ENCODE assay signal across 2 cellular contexts in the genomic region with DNA sequence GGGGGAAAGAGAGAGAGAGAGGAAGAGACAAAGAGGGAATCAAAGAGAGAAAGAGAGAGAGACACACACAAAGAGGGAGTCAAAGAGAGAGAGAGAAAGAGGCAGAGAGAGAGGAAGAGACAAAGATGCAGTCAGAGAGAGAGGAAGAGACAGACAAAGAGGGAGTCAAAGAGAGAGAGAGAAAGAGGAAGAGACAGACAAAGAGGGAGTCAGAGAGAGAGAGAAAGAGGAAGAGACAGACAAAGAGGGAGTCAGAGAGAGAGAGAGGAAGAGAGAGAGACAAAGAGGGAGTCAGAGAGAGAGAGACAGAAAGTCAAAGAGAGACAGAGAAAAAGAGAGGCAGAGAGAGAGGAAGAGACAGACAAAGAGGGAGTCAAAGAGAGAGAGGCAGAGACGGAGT.
TF ChIP-seq lines count a peak whose summit lies in the region.

No MANE protein-coding gene starts in this region.

TF ChIP-seq in GM23338, 12 proteins besides CTCF, POLR2A, EP300 and RAD21 (continued from another document):
- TF ChIP-seq, protein P1, sequence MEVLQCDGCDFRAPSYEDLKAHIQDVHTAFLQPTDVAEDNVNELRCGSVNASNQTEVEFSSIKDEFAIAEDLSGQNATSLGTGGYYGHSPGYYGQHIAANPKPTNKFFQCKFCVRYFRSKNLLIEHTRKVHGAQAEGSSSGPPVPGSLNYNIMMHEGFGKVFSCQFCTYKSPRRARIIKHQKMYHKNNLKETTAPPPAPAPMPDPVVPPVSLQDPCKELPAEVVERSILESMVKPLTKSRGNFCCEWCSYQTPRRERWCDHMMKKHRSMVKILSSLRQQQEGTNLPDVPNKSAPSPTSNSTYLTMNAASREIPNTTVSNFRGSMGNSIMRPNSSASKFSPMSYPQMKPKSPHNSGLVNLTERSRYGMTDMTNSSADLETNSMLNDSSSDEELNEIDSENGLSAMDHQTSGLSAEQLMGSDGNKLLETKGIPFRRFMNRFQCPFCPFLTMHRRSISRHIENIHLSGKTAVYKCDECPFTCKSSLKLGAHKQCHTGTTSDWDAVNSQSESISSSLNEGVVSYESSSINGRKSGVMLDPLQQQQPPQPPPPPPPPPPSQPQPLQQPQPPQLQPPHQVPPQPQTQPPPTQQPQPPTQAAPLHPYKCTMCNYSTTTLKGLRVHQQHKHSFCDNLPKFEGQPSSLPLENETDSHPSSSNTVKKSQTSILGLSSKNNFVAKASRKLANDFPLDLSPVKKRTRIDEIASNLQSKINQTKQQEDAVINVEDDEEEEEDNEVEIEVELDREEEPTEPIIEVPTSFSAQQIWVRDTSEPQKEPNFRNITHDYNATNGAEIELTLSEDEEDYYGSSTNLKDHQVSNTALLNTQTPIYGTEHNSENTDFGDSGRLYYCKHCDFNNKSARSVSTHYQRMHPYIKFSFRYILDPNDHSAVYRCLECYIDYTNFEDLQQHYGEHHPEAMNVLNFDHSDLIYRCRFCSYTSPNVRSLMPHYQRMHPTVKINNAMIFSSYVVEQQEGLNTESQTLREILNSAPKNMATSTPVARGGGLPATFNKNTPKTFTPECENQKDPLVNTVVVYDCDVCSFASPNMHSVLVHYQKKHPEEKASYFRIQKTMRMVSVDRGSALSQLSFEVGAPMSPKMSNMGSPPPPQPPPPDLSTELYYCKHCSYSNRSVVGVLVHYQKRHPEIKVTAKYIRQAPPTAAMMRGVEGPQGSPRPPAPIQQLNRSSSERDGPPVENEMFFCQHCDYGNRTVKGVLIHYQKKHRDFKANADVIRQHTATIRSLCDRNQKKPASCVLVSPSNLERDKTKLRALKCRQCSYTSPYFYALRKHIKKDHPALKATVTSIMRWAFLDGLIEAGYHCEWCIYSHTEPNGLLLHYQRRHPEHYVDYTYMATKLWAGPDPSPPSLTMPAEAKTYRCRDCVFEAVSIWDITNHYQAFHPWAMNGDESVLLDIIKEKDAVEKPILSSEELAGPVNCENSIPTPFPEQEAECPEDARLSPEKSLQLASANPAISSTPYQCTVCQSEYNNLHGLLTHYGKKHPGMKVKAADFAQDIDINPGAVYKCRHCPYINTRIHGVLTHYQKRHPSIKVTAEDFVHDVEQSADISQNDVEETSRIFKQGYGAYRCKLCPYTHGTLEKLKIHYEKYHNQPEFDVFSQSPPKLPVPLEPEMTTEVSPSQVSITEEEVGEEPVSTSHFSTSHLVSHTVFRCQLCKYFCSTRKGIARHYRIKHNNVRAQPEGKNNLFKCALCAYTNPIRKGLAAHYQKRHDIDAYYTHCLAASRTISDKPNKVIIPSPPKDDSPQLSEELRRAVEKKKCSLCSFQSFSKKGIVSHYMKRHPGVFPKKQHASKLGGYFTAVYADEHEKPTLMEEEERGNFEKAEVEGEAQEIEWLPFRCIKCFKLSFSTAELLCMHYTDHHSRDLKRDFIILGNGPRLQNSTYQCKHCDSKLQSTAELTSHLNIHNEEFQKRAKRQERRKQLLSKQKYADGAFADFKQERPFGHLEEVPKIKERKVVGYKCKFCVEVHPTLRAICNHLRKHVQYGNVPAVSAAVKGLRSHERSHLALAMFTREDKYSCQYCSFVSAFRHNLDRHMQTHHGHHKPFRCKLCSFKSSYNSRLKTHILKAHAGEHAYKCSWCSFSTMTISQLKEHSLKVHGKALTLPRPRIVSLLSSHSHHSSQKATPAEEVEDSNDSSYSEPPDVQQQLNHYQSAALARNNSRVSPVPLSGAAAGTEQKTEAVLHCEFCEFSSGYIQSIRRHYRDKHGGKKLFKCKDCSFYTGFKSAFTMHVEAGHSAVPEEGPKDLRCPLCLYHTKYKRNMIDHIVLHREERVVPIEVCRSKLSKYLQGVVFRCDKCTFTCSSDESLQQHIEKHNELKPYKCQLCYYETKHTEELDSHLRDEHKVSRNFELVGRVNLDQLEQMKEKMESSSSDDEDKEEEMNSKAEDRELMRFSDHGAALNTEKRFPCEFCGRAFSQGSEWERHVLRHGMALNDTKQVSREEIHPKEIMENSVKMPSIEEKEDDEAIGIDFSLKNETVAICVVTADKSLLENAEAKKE (CRISPR knock-in tag; IDR thresholded peaks at IDR 0.05) = no peak
- TF ChIP-seq, protein P2, sequence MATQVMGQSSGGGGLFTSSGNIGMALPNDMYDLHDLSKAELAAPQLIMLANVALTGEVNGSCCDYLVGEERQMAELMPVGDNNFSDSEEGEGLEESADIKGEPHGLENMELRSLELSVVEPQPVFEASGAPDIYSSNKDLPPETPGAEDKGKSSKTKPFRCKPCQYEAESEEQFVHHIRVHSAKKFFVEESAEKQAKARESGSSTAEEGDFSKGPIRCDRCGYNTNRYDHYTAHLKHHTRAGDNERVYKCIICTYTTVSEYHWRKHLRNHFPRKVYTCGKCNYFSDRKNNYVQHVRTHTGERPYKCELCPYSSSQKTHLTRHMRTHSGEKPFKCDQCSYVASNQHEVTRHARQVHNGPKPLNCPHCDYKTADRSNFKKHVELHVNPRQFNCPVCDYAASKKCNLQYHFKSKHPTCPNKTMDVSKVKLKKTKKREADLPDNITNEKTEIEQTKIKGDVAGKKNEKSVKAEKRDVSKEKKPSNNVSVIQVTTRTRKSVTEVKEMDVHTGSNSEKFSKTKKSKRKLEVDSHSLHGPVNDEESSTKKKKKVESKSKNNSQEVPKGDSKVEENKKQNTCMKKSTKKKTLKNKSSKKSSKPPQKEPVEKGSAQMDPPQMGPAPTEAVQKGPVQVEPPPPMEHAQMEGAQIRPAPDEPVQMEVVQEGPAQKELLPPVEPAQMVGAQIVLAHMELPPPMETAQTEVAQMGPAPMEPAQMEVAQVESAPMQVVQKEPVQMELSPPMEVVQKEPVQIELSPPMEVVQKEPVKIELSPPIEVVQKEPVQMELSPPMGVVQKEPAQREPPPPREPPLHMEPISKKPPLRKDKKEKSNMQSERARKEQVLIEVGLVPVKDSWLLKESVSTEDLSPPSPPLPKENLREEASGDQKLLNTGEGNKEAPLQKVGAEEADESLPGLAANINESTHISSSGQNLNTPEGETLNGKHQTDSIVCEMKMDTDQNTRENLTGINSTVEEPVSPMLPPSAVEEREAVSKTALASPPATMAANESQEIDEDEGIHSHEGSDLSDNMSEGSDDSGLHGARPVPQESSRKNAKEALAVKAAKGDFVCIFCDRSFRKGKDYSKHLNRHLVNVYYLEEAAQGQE (IDR thresholded peaks at IDR 0.05; ENCODE audit: unreplicated experiment) = no peak
- no peak for TF ChIP-seq ZNF114 (CRISPR knock-in tag; IDR thresholded peaks at IDR 0.05)

TF ChIP-seq in WTC11, 78 proteins besides CTCF, POLR2A, EP300 and RAD21 (continued from another document):
- TF ChIP-seq, protein P3, sequence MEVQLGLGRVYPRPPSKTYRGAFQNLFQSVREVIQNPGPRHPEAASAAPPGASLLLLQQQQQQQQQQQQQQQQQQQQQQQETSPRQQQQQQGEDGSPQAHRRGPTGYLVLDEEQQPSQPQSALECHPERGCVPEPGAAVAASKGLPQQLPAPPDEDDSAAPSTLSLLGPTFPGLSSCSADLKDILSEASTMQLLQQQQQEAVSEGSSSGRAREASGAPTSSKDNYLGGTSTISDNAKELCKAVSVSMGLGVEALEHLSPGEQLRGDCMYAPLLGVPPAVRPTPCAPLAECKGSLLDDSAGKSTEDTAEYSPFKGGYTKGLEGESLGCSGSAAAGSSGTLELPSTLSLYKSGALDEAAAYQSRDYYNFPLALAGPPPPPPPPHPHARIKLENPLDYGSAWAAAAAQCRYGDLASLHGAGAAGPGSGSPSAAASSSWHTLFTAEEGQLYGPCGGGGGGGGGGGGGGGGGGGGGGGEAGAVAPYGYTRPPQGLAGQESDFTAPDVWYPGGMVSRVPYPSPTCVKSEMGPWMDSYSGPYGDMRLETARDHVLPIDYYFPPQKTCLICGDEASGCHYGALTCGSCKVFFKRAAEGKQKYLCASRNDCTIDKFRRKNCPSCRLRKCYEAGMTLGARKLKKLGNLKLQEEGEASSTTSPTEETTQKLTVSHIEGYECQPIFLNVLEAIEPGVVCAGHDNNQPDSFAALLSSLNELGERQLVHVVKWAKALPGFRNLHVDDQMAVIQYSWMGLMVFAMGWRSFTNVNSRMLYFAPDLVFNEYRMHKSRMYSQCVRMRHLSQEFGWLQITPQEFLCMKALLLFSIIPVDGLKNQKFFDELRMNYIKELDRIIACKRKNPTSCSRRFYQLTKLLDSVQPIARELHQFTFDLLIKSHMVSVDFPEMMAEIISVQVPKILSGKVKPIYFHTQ (CRISPR knock-in tag; IDR thresholded peaks at IDR 0.05) = no peak
- TF ChIP-seq ZNF263 (CRISPR knock-in tag; IDR thresholded peaks at IDR 0.05; ENCODE audit: low read depth) = no peak
- no peak for TF ChIP-seq NFE2L1 (CRISPR knock-in tag; IDR thresholded peaks at IDR 0.05)
- TF ChIP-seq ELF4 (CRISPR knock-in tag; IDR thresholded peaks at IDR 0.05; ENCODE audit: low read depth) = no peak
- TF ChIP-seq SMAD3 (CRISPR knock-in tag; IDR thresholded peaks at IDR 0.05; ENCODE audit: borderline replicate concordance) = no peak
- TF ChIP-seq, protein P4, sequence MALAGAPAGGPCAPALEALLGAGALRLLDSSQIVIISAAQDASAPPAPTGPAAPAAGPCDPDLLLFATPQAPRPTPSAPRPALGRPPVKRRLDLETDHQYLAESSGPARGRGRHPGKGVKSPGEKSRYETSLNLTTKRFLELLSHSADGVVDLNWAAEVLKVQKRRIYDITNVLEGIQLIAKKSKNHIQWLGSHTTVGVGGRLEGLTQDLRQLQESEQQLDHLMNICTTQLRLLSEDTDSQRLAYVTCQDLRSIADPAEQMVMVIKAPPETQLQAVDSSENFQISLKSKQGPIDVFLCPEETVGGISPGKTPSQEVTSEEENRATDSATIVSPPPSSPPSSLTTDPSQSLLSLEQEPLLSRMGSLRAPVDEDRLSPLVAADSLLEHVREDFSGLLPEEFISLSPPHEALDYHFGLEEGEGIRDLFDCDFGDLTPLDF (CRISPR knock-in tag; IDR thresholded peaks at IDR 0.05) = no peak
- no peak for TF ChIP-seq ZNF219 (CRISPR knock-in tag; IDR thresholded peaks at IDR 0.05; ENCODE audit: borderline replicate concordance)
- TF ChIP-seq FOXJ3 (CRISPR knock-in tag; IDR thresholded peaks at IDR 0.05; ENCODE audit: borderline replicate concordance) = no peak
- no peak for TF ChIP-seq FOXK1 (CRISPR knock-in tag; IDR thresholded peaks at IDR 0.05)
- TF ChIP-seq, protein P5, sequence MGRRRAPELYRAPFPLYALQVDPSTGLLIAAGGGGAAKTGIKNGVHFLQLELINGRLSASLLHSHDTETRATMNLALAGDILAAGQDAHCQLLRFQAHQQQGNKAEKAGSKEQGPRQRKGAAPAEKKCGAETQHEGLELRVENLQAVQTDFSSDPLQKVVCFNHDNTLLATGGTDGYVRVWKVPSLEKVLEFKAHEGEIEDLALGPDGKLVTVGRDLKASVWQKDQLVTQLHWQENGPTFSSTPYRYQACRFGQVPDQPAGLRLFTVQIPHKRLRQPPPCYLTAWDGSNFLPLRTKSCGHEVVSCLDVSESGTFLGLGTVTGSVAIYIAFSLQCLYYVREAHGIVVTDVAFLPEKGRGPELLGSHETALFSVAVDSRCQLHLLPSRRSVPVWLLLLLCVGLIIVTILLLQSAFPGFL (CRISPR knock-in tag; IDR thresholded peaks at IDR 0.05; ENCODE audit: borderline replicate concordance) = no peak
- no peak for TF ChIP-seq GTF2I (CRISPR knock-in tag; conservative IDR thresholded peaks at IDR 0.05)
- no peak for TF ChIP-seq ESRRA (CRISPR knock-in tag; IDR thresholded peaks at IDR 0.05; ENCODE audit: borderline replicate concordance)
- no peak for TF ChIP-seq NR1H2 (CRISPR knock-in tag; IDR thresholded peaks at IDR 0.05)
- TF ChIP-seq CBFB (CRISPR knock-in tag; IDR thresholded peaks at IDR 0.05; ENCODE audit: low read depth) = no peak
- no peak for TF ChIP-seq NR3C1 (CRISPR knock-in tag; conservative IDR thresholded peaks at IDR 0.05; ENCODE audit: low read depth)
- no peak for TF ChIP-seq GRHL2 (CRISPR knock-in tag; IDR thresholded peaks at IDR 0.05; ENCODE audit: insufficient replicate concordance, severe bottlenecking)
